ENCODE assay signal across 8 cellular contexts in genomic region chr6:107820571-107821261, GRCh38. TPM values are rescaled to one million over a fixed set of nuclear protein-coding genes. Genes with fewer than 3 reads are reported as not detected.
A peak's percentile ranks its signal among the peaks of the same experiment; 100 is the strongest.
DNase-seq lines count a peak whose midpoint lies in the region; ATAC-seq and TF ChIP-seq lines count a peak whose summit lies in the region.
"Had no signal": no experiment of that assay in that cellular context is flagged by ENCODE, and none has a peak within 500 bp of the region (broad histone marks: within the 10 kb centered on the region; RNA-seq: fewer than 3 reads in every experiment).

No MANE protein-coding gene starts in this region.

- H3K27me3 Mint-ChIP-seq in chondrocyte (ENCODE audit: low read depth) = no peaks in the 10 kb centered on the region

- intact Hi-C loops in mucosa of descending colon (cut with DNase I, micrococcal nuclease) = no loop called here

- peaks cover 27% of the 10 kb centered on the region for H3K4me1 Mint-ChIP-seq in chondrocyte (ENCODE audit: low read depth)

- H3K27ac ChIP-seq in SK-N-MC (peak overlapping the region; percentile 7; the same call in 1 of the 2 replicates), urinary bladder (ENCODE audit: low read depth) (no peak overlapping the region)

- peak overlapping the region; percentile 63 for H3K4me3 Mint-ChIP-seq in chondrocyte (ENCODE audit: unreplicated experiment)

- H3K9me3 Mint-ChIP-seq in chondrocyte (ENCODE audit: low read depth) = no peaks in the 10 kb centered on the region

- DNase-seq in M059J (ENCODE audit: low read depth) (peak; percentile 43), SK-N-MC (ENCODE audit: low read depth, low spot score) (no peak), chondrocyte (ENCODE audit: low spot score) (no peak), mucosa of descending colon (peak in 2 of 3 donors; percentile 24 to 34)

- H3K9me3 ChIP-seq in SK-N-MC (ENCODE audit: low read depth, low read length) (no peaks in the 10 kb centered on the region), mucosa of descending colon (no peaks in the 10 kb centered on the region)

- no peaks in the 10 kb centered on the region for H3K36me3 Mint-ChIP-seq in chondrocyte (ENCODE audit: low read depth)

- H3K4me1 ChIP-seq in mucosa of descending colon (ENCODE audit: low read depth) = peaks cover 5% of the 10 kb centered on the region
- H3K4me1 ChIP-seq in urinary bladder (ENCODE audit: insufficient read depth) = no peaks in the 10 kb centered on the region

- H3K27ac Mint-ChIP-seq in chondrocyte (ENCODE audit: unreplicated experiment) = peak overlapping the region; percentile 19

- 23% methylated on average over 14 of the region's 14 CpGs for WGBS in urinary bladder

- TF ChIP-seq CTCF in chondrocyte (IDR thresholded peaks at IDR 0.05) (no peak), mucosa of descending colon (IDR thresholded peaks at IDR 0.05) (no peak)

- peak overlapping the region; percentile 65 for H3K4me3 ChIP-seq in SK-N-MC
- H3K4me3 ChIP-seq in mucosa of descending colon = no peak overlapping the region
- H3K4me3 ChIP-seq in urinary bladder (ENCODE audit: low read depth, low read length) = peak overlapping the region; percentile 19

- peak; percentile 16 for ATAC-seq in mucosa of descending colon
- ATAC-seq in HG02840 (IDR thresholded peaks at IDR 0.05; ENCODE audit: low FRiP score, unreplicated experiment) = no peak
- no peak for ATAC-seq in GM19395 (IDR thresholded peaks at IDR 0.05; ENCODE audit: unreplicated experiment)

- H3K36me3 ChIP-seq in SK-N-MC (ENCODE audit: insufficient read depth, low read length) = no peaks in the 10 kb centered on the region
- H3K36me3 ChIP-seq in mucosa of descending colon (ENCODE audit: low read depth) = no peaks in the 10 kb centered on the region
- H3K36me3 ChIP-seq in urinary bladder (ENCODE audit: insufficient read depth) = no peaks in the 10 kb centered on the region

- no peak overlapping the region for H3K9ac ChIP-seq in SK-N-MC (ENCODE audit: insufficient read length)

RNA-seq across cellular contexts. Expression of gene SCML4, which starts 3.4 kb away (rescaled TPM):
- total RNA-seq in M059J (2014; rRNA removed; shearing (Covaris generic)) = not detected in 2 replicates
- total RNA-seq in chondrocyte (not detected in 3 replicates), mucosa of descending colon (1 to 10 TPM; 1.4 to 4.2 (median 2.3) TPM), urinary bladder (0.63 TPM)
- 0.53 TPM for polyA plus RNA-seq in urinary bladder
- total RNA-seq: NCI-H460 had no signal

Comparison
In these comparisons a context has a peak if more than half of its experiments do, and no peak if none do; other contexts are left out.
1. DNase-seq: peak in M059J (single experiment) and mucosa of descending colon (2 of 3); none in SK-N-MC (single experiment) and chondrocyte (single experiment).